ENCODE assay signal across 8 cellular contexts in the genomic region with DNA sequence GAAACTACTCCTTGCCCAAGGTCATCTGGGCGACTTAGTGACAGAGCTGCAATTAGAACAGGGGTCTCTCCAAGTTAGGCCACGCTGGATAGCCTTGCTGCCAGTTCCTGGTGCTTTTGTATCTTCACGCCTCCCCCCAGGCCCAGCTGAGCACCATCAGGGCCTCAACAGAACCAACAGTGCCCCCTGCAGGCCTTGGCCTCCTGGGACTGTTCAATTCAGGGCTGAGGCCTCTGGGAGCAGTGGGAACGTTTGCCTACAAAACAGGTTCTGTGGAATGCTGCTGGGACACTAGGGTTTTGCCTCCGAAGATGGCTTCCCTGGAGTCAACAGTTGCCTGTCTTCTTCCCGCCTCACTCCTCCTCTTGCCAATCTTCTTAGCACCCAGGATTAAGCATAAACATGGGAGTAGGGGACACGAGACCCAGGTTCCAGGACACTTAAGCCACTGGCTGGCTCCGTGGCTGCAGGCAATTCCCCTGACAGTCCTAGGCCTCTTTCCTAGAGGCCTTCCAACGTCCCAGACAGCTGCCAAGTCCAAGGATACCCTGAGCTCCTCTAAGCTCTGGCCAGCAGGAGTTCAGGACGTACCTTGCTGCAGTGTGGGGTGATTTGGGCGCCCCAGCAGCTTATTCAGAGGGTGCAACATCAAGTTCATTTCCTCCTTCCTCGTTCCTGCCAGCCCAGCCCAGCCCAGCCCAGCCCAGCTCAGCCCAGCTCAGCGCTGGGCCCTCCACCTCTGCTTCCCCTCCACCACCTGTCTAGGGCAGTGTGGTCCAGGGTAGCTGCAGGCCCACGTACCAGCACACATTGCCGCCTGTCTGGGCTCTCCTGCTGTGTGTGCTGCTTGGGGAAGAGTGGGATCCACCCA.
DNase-seq lines count a peak whose midpoint lies in the region; ATAC-seq and TF ChIP-seq lines count a peak whose summit lies in the region.

No MANE protein-coding gene starts in this region.

- TF ChIP-seq CTCF in foreskin fibroblast (IDR thresholded peaks at IDR 0.05; ENCODE audit: low read depth, low read length), result peak; percentile 2

- ATAC-seq in GM21529 (IDR thresholded peaks at IDR 0.05; ENCODE audit: unreplicated experiment) (no peak), GM18520 (IDR thresholded peaks at IDR 0.05; ENCODE audit: unreplicated experiment) (no peak)

- no peak overlapping the region for H3K4me3 ChIP-seq in foreskin fibroblast (ENCODE audit: low read depth in 1 of 2, low read length in 2 of 2)

- peak; percentile 80 for DNase-seq in activated effector memory CD4-positive, alpha-beta T cell treated with anti-CD3 and anti-CD28 coated beads, Interleukin-2, amount 50 U/mL, for 16 hours
- no peak for DNase-seq in activated effector memory CD4-positive, alpha-beta T cell treated with Interleukin-2 at 50 U/mL for 16 hours
- DNase-seq in NCI-H345 treated with DMSO at 0.1 percent for 48 hours (lab: John Stamatoyannopoulos, UW; ENCODE audit: unreplicated experiment) (peak; percentile 9), foreskin fibroblast (no peak), pons (ENCODE audit: low spot score) (peak; percentile 75)
- DNase-seq in activated CD8-positive, alpha-beta memory T cell treated with anti-CD3 and anti-CD28 coated beads, Interleukin-2, amount 50 U/mL, for 4 hours, result peak; percentile 67

Comparison
In these comparisons a context has a peak if more than half of its experiments do, and no peak if none do; other contexts are left out.
1. DNase-seq: peak in activated effector memory CD4-positive, alpha-beta T cell treated with anti-CD3 and anti-CD28 coated beads, Interleukin-2, amount 50 U/mL, for 16 hours (single experiment), NCI-H345 treated with DMSO at 0.1 percent for 48 hours (single experiment), activated CD8-positive, alpha-beta memory T cell treated with anti-CD3 and anti-CD28 coated beads, Interleukin-2, amount 50 U/mL, for 4 hours (single experiment) and pons (single experiment); none in activated effector memory CD4-positive, alpha-beta T cell treated with Interleukin-2 at 50 U/mL for 16 hours (single experiment) and foreskin fibroblast (0 of 2).